ENCODE assay signal across 5 cellular contexts in the genomic region with DNA sequence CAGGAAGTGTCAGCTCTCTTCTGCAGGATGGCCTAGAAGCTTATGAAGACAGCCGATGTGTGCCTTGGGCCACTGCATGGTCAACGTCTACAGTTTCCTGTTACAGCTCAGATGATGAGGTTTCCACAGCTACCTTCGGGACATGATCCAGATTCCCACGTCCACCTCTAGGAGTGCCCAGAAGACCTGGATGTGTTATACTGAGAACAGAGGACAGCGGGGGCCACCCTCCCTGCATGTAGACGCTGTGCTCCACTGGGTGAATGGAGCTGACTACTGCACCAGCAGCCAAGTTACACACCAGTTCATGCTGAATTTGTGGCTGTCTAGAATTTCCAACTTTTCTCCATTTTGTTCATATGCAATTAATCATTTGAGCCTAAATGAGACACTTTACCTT.
"Had no signal": no experiment of that assay in that cellular context is flagged by ENCODE, and none has a peak within 500 bp of the region (broad histone marks: within the 10 kb centered on the region; RNA-seq: fewer than 3 reads in every experiment).

No MANE protein-coding gene starts in this region.

- H3K9me3 Mint-ChIP-seq: IgD-negative memory B cell had no signal

- H3K4me2 ChIP-seq: GM23338 had no signal

- ATAC-seq: GM23338 had no signal

- H3K36me3 Mint-ChIP-seq: IgD-negative memory B cell had no signal

- H3K4me3 Mint-ChIP-seq: GM23338, H9 had no signal

- H3K27ac Mint-ChIP-seq: GM23338, H9, IgD-negative memory B cell had no signal

- H3K4me3 ChIP-seq: GM23338 had no signal

- H2AFZ ChIP-seq: GM23338 had no signal

- DNase-seq: H9, HCEC 1CT, KBM-7 had no signal
